ENCODE assay signal across 18 cellular contexts in genomic region chr5:149386166-149386565, GRCh38. TPM values are rescaled to one million over a fixed set of nuclear protein-coding genes. Genes with fewer than 3 reads are reported as not detected.
DNase-seq lines count a peak whose midpoint lies in the region; ATAC-seq and TF ChIP-seq lines count a peak whose summit lies in the region.
"Had no signal": no experiment of that assay in that cellular context is flagged by ENCODE, and none has a peak within 500 bp of the region (broad histone marks: within the 10 kb centered on the region; RNA-seq: fewer than 3 reads in every experiment).

No MANE protein-coding gene starts in this region.

- no peaks in the 10 kb centered on the region for H3K27me3 ChIP-seq in Peyer's patch
- H3K27me3 ChIP-seq in tibial artery, result no peaks in the 10 kb centered on the region

- H3K4me1 ChIP-seq in Peyer's patch (peaks cover 0 to 7% (median 0%) of the 10 kb centered on the region in 4 donors), tibial artery (peaks cover 0 to 99% (median 72%) of the 10 kb centered on the region in 4 donors)

- no peak for TF ChIP-seq POLR2A in Peyer's patch (IDR thresholded peaks at IDR 0.05)

- peaks cover 81% of the 10 kb centered on the region for H3K4me1 Mint-ChIP-seq in nephron

- H3K4me3 ChIP-seq in Peyer's patch (no peak overlapping the region), fibroblast of villous mesenchyme (ENCODE audit: low read depth, low read length) (no peak overlapping the region), tibial artery (no peak overlapping the region)
- H3K4me3 ChIP-seq: skin epidermis had no signal

- H3K27ac Mint-ChIP-seq in nephron, result peak overlapping the region; percentile 81 to 97 (median 86)
- H3K27ac Mint-ChIP-seq: activated T-cell treated with anti-CD3 and anti-CD28 coated beads, Interleukin-2, amount 50 U/mL, for 72 hours; T-helper 2 cell treated with Interferon-gamma antibody and Interleukin-4, amounts not matched to agents 5 μg/mL and 100 μg/mL, for 36 hours had no signal

- TF ChIP-seq CTCF in Peyer's patch (IDR thresholded peaks at IDR 0.05), result no peak
- no peak for TF ChIP-seq CTCF in fibroblast of villous mesenchyme (IDR thresholded peaks at IDR 0.05; ENCODE audit: insufficient read depth, low read depth, low read length)
- TF ChIP-seq CTCF in nephron (IDR thresholded peaks at IDR 0.05; ENCODE audit: unreplicated experiment in 3 of 3), result no peak
- TF ChIP-seq CTCF in tibial artery (IDR thresholded peaks at IDR 0.05), result no peak

- H3K36me3 Mint-ChIP-seq in nephron (ENCODE audit: low read depth), result no peaks in the 10 kb centered on the region

- ATAC-seq in GM19023 (IDR thresholded peaks at IDR 0.05; ENCODE audit: unreplicated experiment), result no peak
- no peak for ATAC-seq in HG03354 (IDR thresholded peaks at IDR 0.05; ENCODE audit: poor library complexity, severe bottlenecking, unreplicated experiment)
- ATAC-seq: activated T-cell treated with anti-CD3 and anti-CD28 coated beads, Interleukin-2, amount 50 U/mL, for 72 hours had no signal

- H3K27ac ChIP-seq in Peyer's patch, result peak overlapping the region; percentile 56 to 80 (median 64)
- peak overlapping the region; percentile 93 for H3K27ac ChIP-seq in tibial artery

- intact Hi-C loops in tibial artery (cut with DNase I; ENCODE audit: low total_unique reads), result no loop called here

- H3K9me3 ChIP-seq in Peyer's patch (no peaks in the 10 kb centered on the region), tibial artery (no peaks in the 10 kb centered on the region)

- peak overlapping the region in 2 of 3 experiments; percentile 18 to 40 for H3K4me3 Mint-ChIP-seq in nephron
- H3K4me3 Mint-ChIP-seq: activated T-cell treated with anti-CD3 and anti-CD28 coated beads, Interleukin-2, amount 50 U/mL, for 72 hours; T-helper 2 cell treated with Interferon-gamma antibody and Interleukin-4, amounts not matched to agents 5 μg/mL and 100 μg/mL, for 36 hours had no signal

- H3K27me3 Mint-ChIP-seq in nephron (ENCODE audit: low read depth), result peaks cover 5% of the 10 kb centered on the region

- H3K36me3 ChIP-seq in Peyer's patch (no peaks in the 10 kb centered on the region), tibial artery (no peaks in the 10 kb centered on the region)

- DNase-seq in Peyer's patch, result no peak
- DNase-seq in fibroblast of villous mesenchyme (ENCODE audit: low read depth), result peak; percentile 73
- peak in 1 of 2 donors; percentile 59 for DNase-seq in tibial artery
- DNase-seq in activated CD4-positive, CD25-positive, alpha-beta regulatory T cell (lab: John Stamatoyannopoulos, UW), result no peak
- DNase-seq in NAMALWA (ENCODE audit: low spot score), result no peak
- DNase-seq: activated CD4-positive, alpha-beta T cell treated with anti-CD3 and anti-CD28 coated beads, Interleukin-2, amount 50 U/mL, for 1 hour; activated T-cell treated with anti-CD3 and anti-CD28 coated beads, Interleukin-2, amount 50 U/mL, for 72 hours; DMS79; effector CD4-positive, alpha-beta T cell; NCI-H187 treated with DMSO at 0.1 percent for 48 hours; NCI-H748 treated with DMSO at 0.1 percent for 48 hours; substantia nigra had no signal

- no peaks in the 10 kb centered on the region for H3K9me3 Mint-ChIP-seq in nephron
- H3K9me3 Mint-ChIP-seq: activated T-cell treated with anti-CD3 and anti-CD28 coated beads, Interleukin-2, amount 50 U/mL, for 72 hours; T-helper 2 cell treated with Interferon-gamma antibody and Interleukin-4, amounts not matched to agents 5 μg/mL and 100 μg/mL, for 36 hours had no signal

RNA-seq across cellular contexts. Expression of gene IL17B, which starts 7.1 kb away (rescaled TPM):
- total RNA-seq in Peyer's patch, result not detected
- total RNA-seq in fibroblast of villous mesenchyme, result 1.3 TPM in 1 of 2 replicates, not detected in the other
- total RNA-seq: activated T-cell treated with anti-CD3 and anti-CD28 coated beads, Interleukin-2, amount 50 U/mL, for 72 hours; glomerular endothelial cell had no signal

RNA-seq across cellular contexts. Expression of gene PCYOX1L, which starts 28.3 kb away (rescaled TPM):
- total RNA-seq in Peyer's patch (10 to 100 TPM in 1 of 4 donors, 1 to 10 TPM in 3; 5.2 to 12.4 (median 6.3) TPM), fibroblast of villous mesenchyme (6.4 and 11.7 TPM in 2 replicates)

RNA-seq across cellular contexts. Expression of gene GRPEL2, which starts 40.9 kb away (rescaled TPM):
- total RNA-seq in Peyer's patch (10 to 100 TPM in 2 of 4 donors, 1 to 10 TPM in 2; 6.3 to 19.0 (median 10.9) TPM), fibroblast of villous mesenchyme (27.6 and 28.7 TPM in 2 replicates)
